In the genomic region with DNA sequence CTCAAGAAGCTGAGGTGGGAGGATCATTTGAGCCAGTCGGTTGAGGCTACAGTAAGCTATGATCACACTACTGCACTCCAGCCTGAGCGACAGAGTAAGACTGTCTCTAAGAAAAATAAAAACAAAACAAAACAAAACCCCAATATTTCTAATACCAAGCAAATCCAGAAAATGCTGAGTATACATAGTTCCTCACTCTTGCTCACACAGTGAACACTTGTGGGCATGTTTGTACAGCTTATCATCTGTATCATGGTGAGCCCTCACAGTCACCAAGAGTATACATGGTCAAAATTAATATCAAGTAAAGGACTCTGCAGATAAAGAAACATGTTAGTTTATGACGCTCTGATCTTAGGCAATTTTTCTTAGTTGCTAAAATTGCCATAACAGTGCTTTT, we compare ENCODE assay signal across 22 cellular contexts. TPM values are rescaled to one million over a fixed set of nuclear protein-coding genes. Genes with fewer than 3 reads are reported as not detected.
DNase-seq lines count a peak whose midpoint lies in the region; ATAC-seq, FAIRE-seq and TF ChIP-seq lines count a peak whose summit lies in the region.
"Had no signal": no experiment of that assay in that cellular context is flagged by ENCODE, and none has a peak within 500 bp of the region (broad histone marks: within the 10 kb centered on the region; RNA-seq: fewer than 3 reads in every experiment).

No MANE protein-coding gene starts in this region.

- no peaks in the 10 kb centered on the region for H3K4me1 ChIP-seq in A549
- H3K4me1 ChIP-seq in RWPE2 (ENCODE audit: insufficient read depth, poor library complexity, severe bottlenecking), result peaks cover 17% of the 10 kb centered on the region
- H3K4me1 ChIP-seq in left lung, result no peaks in the 10 kb centered on the region

- H3K27ac ChIP-seq in A549, result no peak overlapping the region
- H3K27ac ChIP-seq in RWPE2 (ENCODE audit: poor library complexity, severe bottlenecking), result peak overlapping the region; percentile 93
- no peak overlapping the region for H3K27ac ChIP-seq in left lung
- H3K27ac ChIP-seq: GM23248 had no signal

- TF ChIP-seq EP300 in A549 (IDR thresholded peaks at IDR 0.05), result no peak

- ATAC-seq in A549 (no peak), RWPE2 (ENCODE audit: low read depth) (no peak), left lung (peak; percentile 32), GM18861 (IDR thresholded peaks at IDR 0.05; ENCODE audit: unreplicated experiment) (no peak)
- no peak for ATAC-seq in stimulated activated naive CD8-positive, alpha-beta T cell treated with anti-CD3 and anti-CD28 coated beads, Interleukin-15, Interleukin-2, amounts not matched to agents 100 U/mL and 50 U/mL, for 24 hours

- POLR2A ChIA-PET in A549 (lab: Yijun Ruan, JAX), result no interaction called here

- FAIRE-seq in A549 (lab: Jason Lieb, UNC), result no peak
- FAIRE-seq: GM12891, GM18507, H1 had no signal

- H3K36me3 ChIP-seq in RWPE2 (ENCODE audit: low read depth) (no peaks in the 10 kb centered on the region), left lung (no peaks in the 10 kb centered on the region)

- WGBS in A549 (ENCODE audit: missing lambda C conversion rate), result 71% methylated on average over 3 of the region's 3 CpGs

- TF ChIP-seq CTCF in A549 (IDR thresholded peaks at IDR 0.05) (no peak), RWPE2 (IDR thresholded peaks at IDR 0.05; ENCODE audit: poor library complexity, severe bottlenecking) (no peak), left lung (IDR thresholded peaks at IDR 0.05) (no peak)

- DNase-seq in A549 (ENCODE audit: low read depth in 1 of 2, low spot score in 1 of 2) (no peak), RWPE2 (ENCODE audit: low spot score) (no peak), left lung (no peak)
- DNase-seq in stimulated activated naive CD4-positive, alpha-beta T cell (lab: John Stamatoyannopoulos, UW), result no peak
- no peak for DNase-seq in stimulated activated naive CD8-positive, alpha-beta T cell treated with anti-CD3 and anti-CD28 coated beads, Interleukin-15, Interleukin-2, amounts not matched to agents 100 U/mL and 50 U/mL, for 24 hours
- DNase-seq: 8988T; C1 segment of cervical spinal cord; Calu3; CD4-positive, alpha-beta memory T cell; COR-L47; DMS53; DMS79 treated with DMSO at 0.1 percent for 48 hours; GF-D8; GM23248; H7; HCEC 1CT had no signal

- no peak overlapping the region for H3K4me2 ChIP-seq in A549

- H3K27me3 ChIP-seq in RWPE2 (ENCODE audit: insufficient read depth, poor library complexity, severe bottlenecking), result no peaks in the 10 kb centered on the region
- no peaks in the 10 kb centered on the region for H3K27me3 ChIP-seq in left lung

- H3K4me3 ChIP-seq in A549 (no peak overlapping the region), RWPE2 (ENCODE audit: severe bottlenecking) (no peak overlapping the region), left lung (no peak overlapping the region)
- H3K4me3 ChIP-seq: GM23248 had no signal

- no peak for TF ChIP-seq POLR2A in A549 (IDR thresholded peaks at IDR 0.05; ENCODE audit: low read length)

- CTCF ChIA-PET in A549 (lab: Yijun Ruan, JAX), result interaction anchor here (0.6 kb wide), 1 partner anchor 8 kb away, joined by 3 read pairs; no protein-coding TSS in a partner anchor

- H3K9me3 ChIP-seq in A549 (no peaks in the 10 kb centered on the region), RWPE2 (ENCODE audit: severe bottlenecking) (no peaks in the 10 kb centered on the region), left lung (no peaks in the 10 kb centered on the region)

- TF ChIP-seq RAD21 in A549 (conservative IDR thresholded peaks at IDR 0.05 in 1 of 2, IDR thresholded peaks at IDR 0.05 in 1 of 2), result no peak

- intact Hi-C loops in left lung (cut with DNase I), result no loop called here

TF ChIP-seq in A549, 52 proteins besides CTCF, POLR2A, EP300 and RAD21:
- peak; percentile 16 for TF ChIP-seq MAFK (IDR thresholded peaks at IDR 0.05; ENCODE audit: partially characterized antibody)
- no peak for TF ChIP-seq GATA3 (IDR thresholded peaks at IDR 0.05; ENCODE audit: borderline replicate concordance)
- TF ChIP-seq ZC3H11A (IDR thresholded peaks at IDR 0.05), result no peak
- TF ChIP-seq, protein P1, sequence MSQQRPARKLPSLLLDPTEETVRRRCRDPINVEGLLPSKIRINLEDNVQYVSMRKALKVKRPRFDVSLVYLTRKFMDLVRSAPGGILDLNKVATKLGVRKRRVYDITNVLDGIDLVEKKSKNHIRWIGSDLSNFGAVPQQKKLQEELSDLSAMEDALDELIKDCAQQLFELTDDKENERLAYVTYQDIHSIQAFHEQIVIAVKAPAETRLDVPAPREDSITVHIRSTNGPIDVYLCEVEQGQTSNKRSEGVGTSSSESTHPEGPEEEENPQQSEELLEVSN (IDR thresholded peaks at IDR 0.05; ENCODE audit: borderline replicate concordance, low read depth), result no peak
- TF ChIP-seq NR3C1 (IDR thresholded peaks at IDR 0.05), result no peak
- TF ChIP-seq, protein P2, sequence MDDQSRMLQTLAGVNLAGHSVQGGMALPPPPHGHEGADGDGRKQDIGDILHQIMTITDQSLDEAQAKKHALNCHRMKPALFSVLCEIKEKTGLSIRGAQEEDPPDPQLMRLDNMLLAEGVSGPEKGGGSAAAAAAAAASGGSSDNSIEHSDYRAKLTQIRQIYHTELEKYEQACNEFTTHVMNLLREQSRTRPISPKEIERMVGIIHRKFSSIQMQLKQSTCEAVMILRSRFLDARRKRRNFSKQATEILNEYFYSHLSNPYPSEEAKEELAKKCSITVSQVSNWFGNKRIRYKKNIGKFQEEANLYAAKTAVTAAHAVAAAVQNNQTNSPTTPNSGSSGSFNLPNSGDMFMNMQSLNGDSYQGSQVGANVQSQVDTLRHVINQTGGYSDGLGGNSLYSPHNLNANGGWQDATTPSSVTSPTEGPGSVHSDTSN (IDR thresholded peaks at IDR 0.05), result no peak
- TF ChIP-seq HEYL (CRISPR knock-in tag; IDR thresholded peaks at IDR 0.05), result no peak
- TF ChIP-seq NFE2L2 (conservative IDR thresholded peaks at IDR 0.05; ENCODE audit: low read length), result no peak

RNA-seq across cellular contexts. Expression of a gene that starts 41.5 kb away (rescaled TPM):
- polyA plus RNA-seq in A549 (2011; rRNA removed), result 0.09 TPM in 1 of 2 replicates, not detected in the other
- not detected in 2 replicates for polyA plus RNA-seq in A549 (2012; cell fraction: cytosol; rRNA removed)
- 0.01 TPM in 1 of 2 replicates, not detected in the other for polyA plus RNA-seq in A549 (2012; cell fraction: nucleus; rRNA removed)
- 0.05 to 0.12 TPM (median 0.06 TPM) in 3 replicates for polyA plus RNA-seq in A549 (2017; fragmentation: RNase III; extraction: RNeasy Plus Mini Kit Qiagen cat#74134 plus additional on column Dnase treatment)
- polyA minus RNA-seq in A549 (2011; rRNA and poly(A)+ RNA removed), result not detected in 2 replicates
- under 1 TPM; 0.68 to 0.93 TPM for total RNA-seq in left lung
- total RNA-seq: CD4-positive, alpha-beta memory T cell; Daoy; G401; H7 had no signal

RNA-seq across cellular contexts. Expression of a gene that starts 52.8 kb away (rescaled TPM):
- polyA plus RNA-seq in A549 (2011; rRNA removed), result 2.3 and 2.4 TPM in 2 replicates
- 0.99 and 1.4 TPM in 2 replicates for polyA plus RNA-seq in A549 (2012; cell fraction: cytosol; rRNA removed)
- 1.1 and 1.3 TPM in 2 replicates for polyA plus RNA-seq in A549 (2012; cell fraction: nucleus; rRNA removed)
- polyA plus RNA-seq in A549 (2017; fragmentation: RNase III; extraction: RNeasy Plus Mini Kit Qiagen cat#74134 plus additional on column Dnase treatment), result 1.8 to 2.5 TPM (median 2.4 TPM) in 3 replicates
- polyA minus RNA-seq in A549 (2011; rRNA and poly(A)+ RNA removed), result 2.1 and 2.3 TPM in 2 replicates
- 10 to 100 TPM; 19.4 to 21.6 TPM for total RNA-seq in left lung
